8 cellular contexts compared by ENCODE assay signal in the genomic region with DNA sequence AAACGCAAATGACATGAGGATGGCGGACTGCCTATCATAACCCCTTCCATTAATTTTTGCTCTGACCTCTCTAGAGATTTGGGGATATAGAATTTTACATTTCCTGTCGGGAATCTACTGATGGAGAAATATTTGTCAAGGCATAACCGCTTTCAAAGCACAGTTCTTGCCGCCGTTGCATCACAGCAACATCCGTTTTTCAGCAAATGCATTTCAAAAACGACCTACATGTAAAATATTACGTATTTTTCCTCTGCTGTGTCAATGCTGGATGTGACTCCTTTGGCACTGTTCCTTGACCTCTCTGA. TPM values are rescaled to one million over a fixed set of nuclear protein-coding genes. Genes with fewer than 3 reads are reported as not detected.
A peak's percentile ranks its signal among the peaks of the same experiment; 100 is the strongest.
DNase-seq lines count a peak whose midpoint lies in the region; ATAC-seq, FAIRE-seq and TF ChIP-seq lines count a peak whose summit lies in the region.

No MANE protein-coding gene starts in this region.

- peak overlapping the region; percentile 63; the same call in 1 of the 2 replicates for H2BK120ac ChIP-seq in IMR-90 (ENCODE audit: low read depth, low read length)

- H3K36me3 ChIP-seq in IMR-90 (ENCODE audit: control insufficient read depth, insufficient read depth, low read length) (no peaks in the 10 kb centered on the region), bronchial epithelial cell (ENCODE audit: control insufficient read depth, insufficient read depth, low read length) (no peaks in the 10 kb centered on the region), mucosa of rectum (ENCODE audit: control insufficient read depth in 2 of 2, insufficient read depth in 2 of 2, low read length in 2 of 2) (no peaks in the 10 kb centered on the region)

- intact Hi-C loops in IMR-90 (cut with micrococcal nuclease), result no loop called here

- H3K9me3 ChIP-seq in IMR-90 (ENCODE audit: control insufficient read depth, insufficient read depth, low read length) (no peaks in the 10 kb centered on the region), mucosa of rectum (ENCODE audit: control insufficient read depth in 2 of 2, low read length in 2 of 2) (no peaks in the 10 kb centered on the region)

- H2AK9ac ChIP-seq in IMR-90 (replicated peaks; ENCODE audit: low read depth, low read length, poor library complexity), result peak overlapping the region; percentile 68

- no peak for TF ChIP-seq POLR2A in IMR-90 (IDR thresholded peaks at IDR 0.05; ENCODE audit: low read depth, low read length)

- peak overlapping the region; percentile 50 for H3K23ac ChIP-seq in IMR-90 (ENCODE audit: low read depth, low read length)

- peak overlapping the region; percentile 21 to 86; a peak in 3 of 4 replicates for H4K8ac ChIP-seq in IMR-90 (ENCODE audit: low read depth in 2 of 2, low read length in 2 of 2)

- H3K27me3 ChIP-seq in IMR-90 (ENCODE audit: control insufficient read depth, insufficient read depth, low read length), result no peaks in the 10 kb centered on the region
- H3K27me3 ChIP-seq in bronchial epithelial cell (ENCODE audit: control insufficient read depth, insufficient read depth, low read length), result no peaks in the 10 kb centered on the region
- H3K27me3 ChIP-seq in mucosa of rectum (ENCODE audit: control insufficient read depth in 2 of 2, insufficient read depth in 2 of 2, low read length in 2 of 2), result no peaks in the 10 kb centered on the region

- FAIRE-seq in bronchial epithelial cell (lab: Jason Lieb, UNC), result no peak
- no peak for FAIRE-seq in RCC 7860 (lab: Jason Lieb, UNC)
- FAIRE-seq in urothelium cell line (lab: Jason Lieb, UNC), result no peak

- H3K79me1 ChIP-seq in IMR-90 (ENCODE audit: low read depth in 1 of 2, low read length in 2 of 2), result peaks cover 5 to 25% of the 10 kb centered on the region in 2 experiments; a peak in 3 of 4 replicates

- H2AFZ ChIP-seq in IMR-90 (replicated peaks; ENCODE audit: low read length, poor library complexity), result peak overlapping the region; percentile 90

- H3K4me3 ChIP-seq in IMR-90 (ENCODE audit: insufficient read depth, low read depth, low read length), result peak overlapping the region; percentile 65
- H3K4me3 ChIP-seq in bronchial epithelial cell (ENCODE audit: low read depth, low read length), result peak overlapping the region; percentile 62
- peak overlapping the region; percentile 81 to 92 for H3K4me3 ChIP-seq in mucosa of rectum (ENCODE audit: low read length in 2 of 2)

- H2BK20ac ChIP-seq in IMR-90 (ENCODE audit: low read depth, low read length), result peak overlapping the region; percentile 64

- H2AK5ac ChIP-seq in IMR-90 (ENCODE audit: low read depth, low read length), result no peak overlapping the region; the same call in 1 of the 2 replicates

- peak overlapping the region; percentile 92 for H3K27ac ChIP-seq in 22Rv1
- H3K27ac ChIP-seq in IMR-90 (ENCODE audit: insufficient read depth, low read length), result peak overlapping the region; percentile 73
- peak overlapping the region; percentile 95 to 96 for H3K27ac ChIP-seq in mucosa of rectum (ENCODE audit: low read depth in 2 of 2, low read length in 2 of 2)

- H3K4me1 ChIP-seq in IMR-90 (ENCODE audit: control insufficient read depth, insufficient read depth, low read length) (0 out of 2 replicates have a peak, but pooled peaks cover 2% of the 10 kb centered on the region), mucosa of rectum (ENCODE audit: control insufficient read depth in 2 of 2, insufficient read depth in 2 of 2, low read length in 2 of 2) (peaks cover 18 to 22% of the 10 kb centered on the region in 2 donors)

- H2BK15ac ChIP-seq in IMR-90 (ENCODE audit: low read depth, low read length), result peak overlapping the region; percentile 72; the same call in 1 of the 3 replicates

- peak overlapping the region; percentile 67 for H4K91ac ChIP-seq in IMR-90 (ENCODE audit: insufficient read depth, low read depth, low read length)

- peak overlapping the region; percentile 74 for H2BK5ac ChIP-seq in IMR-90 (ENCODE audit: low read depth, low read length, poor library complexity, severe bottlenecking)

- WGBS in IMR-90 (ENCODE audit: extremely low coverage in 2 of 2, insufficient read length in 1 of 2), 2 experiments, result 0% methylated on average over 2 of the region's 9 CpGs; no CpG with 5 or more reads in 1 of the 2 experiments

- no peak overlapping the region for H3K18ac ChIP-seq in IMR-90 (ENCODE audit: low read depth, low read length)

- H3K4me2 ChIP-seq in IMR-90 (ENCODE audit: low read depth, low read length), result peak overlapping the region; percentile 76

- CTCF ChIA-PET in IMR-90 (lab: Yijun Ruan, JAX), result no interaction called here

- TF ChIP-seq CTCF in 22Rv1 (IDR thresholded peaks at IDR 0.05) (no peak), IMR-90 (conservative IDR thresholded peaks at IDR 0.05; ENCODE audit: low read depth, low read length) (no peak), bronchial epithelial cell (IDR thresholded peaks at IDR 0.05; ENCODE audit: insufficient read depth, low read length, severe bottlenecking) (no peak)

- no peak for ATAC-seq in IMR-90 (ENCODE audit: low read depth)
- ATAC-seq in HG03378 (IDR thresholded peaks at IDR 0.05; ENCODE audit: unreplicated experiment), result no peak

- peak overlapping the region; percentile 9; the same call in 1 of the 2 replicates for H4K5ac ChIP-seq in IMR-90 (ENCODE audit: low read depth, low read length)

- peak overlapping the region; percentile 90 for H3K4ac ChIP-seq in IMR-90 (ENCODE audit: low read depth, low read length)

- TF ChIP-seq RAD21 in IMR-90 (IDR thresholded peaks at IDR 0.05; ENCODE audit: low read length), result no peak

- peak overlapping the region; percentile 85; the same call in 1 of the 2 replicates for H3K14ac ChIP-seq in IMR-90 (replicated peaks; ENCODE audit: low read depth, low read length)

- peaks cover 23% of the 10 kb centered on the region for H4K20me1 ChIP-seq in IMR-90 (ENCODE audit: insufficient read depth, low read length)

- H3K9ac ChIP-seq in IMR-90 (ENCODE audit: low read depth, low read length), result peak overlapping the region; percentile 71; the same call in 1 of the 2 replicates
- H3K9ac ChIP-seq in mucosa of rectum (ENCODE audit: low read depth in 1 of 2, low read length in 2 of 2), result peak overlapping the region; percentile 82 to 88

- peak overlapping the region; percentile 92; the same call in 1 of the 2 replicates for H3K56ac ChIP-seq in IMR-90 (ENCODE audit: extremely low read depth, insufficient read depth, low read length)

- dilution Hi-C loops in IMR-90 (cut with HindIII; ENCODE audit: low sequenced_read_pairs, unreplicated experiment), result no loop called here

- H3K9me1 ChIP-seq in IMR-90 (ENCODE audit: insufficient read depth, low read length), result no peaks in the 10 kb centered on the region; the same call in 1 of the 2 replicates

- no TSS peak for BruUV-seq in IMR-90 (replicated peaks; lab: Mats Ljungman, UMichigan)

- POLR2A ChIA-PET in IMR-90 (lab: Charles Lee; ENCODE audit: unreplicated experiment), result no interaction called here

- DNase-seq in IMR-90 (no peak), bronchial epithelial cell (ENCODE audit: low read depth) (no peak), RCC 7860 (ENCODE audit: low spot score) (no peak), urothelium cell line (ENCODE audit: low spot score) (no peak)
- DNase-seq in activated CD8-positive, alpha-beta memory T cell treated with anti-CD3 and anti-CD28 coated beads for 24 hours, result no peak

- in situ Hi-C loops in IMR-90 (cut with MboI; ENCODE audit: low sequenced_read_pairs), result loop anchor here (25.0 kb wide), 2 partner anchors 392 to 1117 kb away; partner anchors contain the start of gene SGIP1

TF ChIP-seq in IMR-90, 13 proteins besides CTCF, POLR2A, EP300 and RAD21:
- TF ChIP-seq NFE2L2 (IDR thresholded peaks at IDR 0.05; ENCODE audit: low read depth, low read length), result no peak
- no peak for TF ChIP-seq MAZ (IDR thresholded peaks at IDR 0.05; ENCODE audit: borderline replicate concordance, low read depth, low read length)
- TF ChIP-seq CEBPB (IDR thresholded peaks at IDR 0.05; ENCODE audit: low read depth, low read length), result peak; percentile 85
- no peak for TF ChIP-seq USF2 (IDR thresholded peaks at IDR 0.05; ENCODE audit: low read depth, low read length)
- TF ChIP-seq RFX5 (IDR thresholded peaks at IDR 0.05; ENCODE audit: low read depth, low read length), result no peak
- no peak for TF ChIP-seq SMC3 (IDR thresholded peaks at IDR 0.05; ENCODE audit: low read depth, low read length)
- TF ChIP-seq, protein P1, sequence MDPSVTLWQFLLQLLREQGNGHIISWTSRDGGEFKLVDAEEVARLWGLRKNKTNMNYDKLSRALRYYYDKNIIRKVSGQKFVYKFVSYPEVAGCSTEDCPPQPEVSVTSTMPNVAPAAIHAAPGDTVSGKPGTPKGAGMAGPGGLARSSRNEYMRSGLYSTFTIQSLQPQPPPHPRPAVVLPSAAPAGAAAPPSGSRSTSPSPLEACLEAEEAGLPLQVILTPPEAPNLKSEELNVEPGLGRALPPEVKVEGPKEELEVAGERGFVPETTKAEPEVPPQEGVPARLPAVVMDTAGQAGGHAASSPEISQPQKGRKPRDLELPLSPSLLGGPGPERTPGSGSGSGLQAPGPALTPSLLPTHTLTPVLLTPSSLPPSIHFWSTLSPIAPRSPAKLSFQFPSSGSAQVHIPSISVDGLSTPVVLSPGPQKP (IDR thresholded peaks at IDR 0.05; ENCODE audit: borderline replicate concordance, low read depth, low read length), result no peak
- TF ChIP-seq BHLHE40 (IDR thresholded peaks at IDR 0.05; ENCODE audit: low read depth, low read length), result no peak
- no peak for TF ChIP-seq FOS (IDR thresholded peaks at IDR 0.05; ENCODE audit: low read depth, low read length)

RNA-seq across cellular contexts. Expression of gene MIER1, which starts 4.9 kb away (rescaled TPM):
- total RNA-seq in IMR-90 (2012; rRNA removed) (11.5 and 32.2 TPM in 2 replicates), bronchial epithelial cell (16.8 and 21.5 TPM in 2 replicates)
- 4.6 and 5.0 TPM in 2 replicates for polyA plus RNA-seq in IMR-90 (2012; rRNA removed)
- 0.71 and 0.90 TPM in 2 replicates for polyA plus RNA-seq in IMR-90 (2012; cell fraction: cytosol; rRNA removed)
- 0.57 and 4.7 TPM in 2 replicates for polyA plus RNA-seq in IMR-90 (2012; cell fraction: nucleus; rRNA removed; ENCODE audit: low replicate concordance)

RNA-seq across cellular contexts. Expression of gene DNAI4, which starts 5.0 kb away (rescaled TPM):
- total RNA-seq in IMR-90 (2012; rRNA removed), result 1.6 and 1.7 TPM in 2 replicates
- polyA plus RNA-seq in IMR-90 (2012; rRNA removed), result 0.63 and 0.72 TPM in 2 replicates
- polyA plus RNA-seq in IMR-90 (2012; cell fraction: cytosol; rRNA removed), result 0.24 and 0.44 TPM in 2 replicates
- polyA plus RNA-seq in IMR-90 (2012; cell fraction: nucleus; rRNA removed; ENCODE audit: low replicate concordance), result 0.11 and 0.68 TPM in 2 replicates
- 1.3 and 4.6 TPM in 2 replicates for total RNA-seq in bronchial epithelial cell
